ENCODE assay signal across 8 cellular contexts in genomic region chr2:31980674-31981356, GRCh38. TPM values are rescaled to one million over a fixed set of nuclear protein-coding genes. Genes with fewer than 3 reads are reported as not detected.
DNase-seq lines count a peak whose midpoint lies in the region; ATAC-seq and TF ChIP-seq lines count a peak whose summit lies in the region.

No MANE protein-coding gene starts in this region.

- H3K9me3 ChIP-seq in right atrium auricular region = no peaks in the 10 kb centered on the region

- H3K4me3 ChIP-seq in right atrium auricular region = no peak overlapping the region

- no peaks in the 10 kb centered on the region for H3K27me3 ChIP-seq in right atrium auricular region

- no peak overlapping the region for H3K4me3 Mint-ChIP-seq in osteocyte (ENCODE audit: unreplicated experiment)

- peaks cover 0 to 8% of the 10 kb centered on the region in 2 donors for H3K4me1 ChIP-seq in right atrium auricular region

- H3K27ac Mint-ChIP-seq in osteocyte (ENCODE audit: unreplicated experiment) = peak overlapping the region; percentile 57

- no peaks in the 10 kb centered on the region for H3K9me3 Mint-ChIP-seq in osteocyte (ENCODE audit: unreplicated experiment)

- ATAC-seq in Right ventricle myocardium inferior = peak; percentile 57
- ATAC-seq in HG02610 (IDR thresholded peaks at IDR 0.05; ENCODE audit: unreplicated experiment) = peak; percentile 99

- peak overlapping the region in 1 of 2 donors; percentile 19 for H3K27ac ChIP-seq in right atrium auricular region

- H3K27me3 Mint-ChIP-seq in osteocyte (ENCODE audit: unreplicated experiment) = no peaks in the 10 kb centered on the region

- no peaks in the 10 kb centered on the region for H3K36me3 Mint-ChIP-seq in osteocyte (ENCODE audit: unreplicated experiment)

- H3K36me3 ChIP-seq in right atrium auricular region = no peaks in the 10 kb centered on the region

- DNase-seq in Right ventricle myocardium inferior (ENCODE audit: missing footprints) = no peak
- DNase-seq in right atrium auricular region (ENCODE audit: low spot score) = no peak
- DNase-seq in NAMALWA (ENCODE audit: low spot score) = peak; percentile 69
- peak; percentile 36 to 68 for DNase-seq in dermis microvascular lymphatic vessel endothelial cell (ENCODE audit: low read depth in 2 of 2)
- no peak for DNase-seq in osteocyte (ENCODE audit: extremely low spot score, unreplicated experiment)
- DNase-seq in cerebellar nuclear complex (lab: John Stamatoyannopoulos, UW) = no peak
- DNase-seq in SK-N-DZ (ENCODE audit: low spot score) = no peak

- intact Hi-C loops in Right ventricle myocardium inferior (cut with DNase I) = no loop called here

- peaks cover 15% of the 10 kb centered on the region for H3K4me1 Mint-ChIP-seq in osteocyte (ENCODE audit: unreplicated experiment)

- no peak for TF ChIP-seq CTCF in right atrium auricular region (IDR thresholded peaks at IDR 0.05)
- TF ChIP-seq CTCF in osteocyte (IDR thresholded peaks at IDR 0.05) = no peak

RNA-seq across cellular contexts. Expression of gene MEMO1, which starts 30.0 kb away (rescaled TPM):
- 50.0 TPM for total RNA-seq in Right ventricle myocardium inferior
- total RNA-seq in right atrium auricular region = 10 to 100 TPM; 20.9 to 26.1 TPM
- total RNA-seq in dermis microvascular lymphatic vessel endothelial cell = 34.4 and 39.7 TPM in 2 replicates
- total RNA-seq in osteocyte = 44.3 and 48.1 TPM in 2 replicates
- polyA plus RNA-seq in SK-N-DZ (2014; cell fraction: cytosol; rRNA removed) = 31.9 and 34.7 TPM in 2 replicates
- polyA plus RNA-seq in SK-N-DZ (2014; cell fraction: nucleus; rRNA removed) = 16.4 and 26.5 TPM in 2 replicates

RNA-seq across cellular contexts. Expression of gene DPY30, which starts 58.8 kb away (rescaled TPM):
- total RNA-seq in Right ventricle myocardium inferior (42.8 TPM), right atrium auricular region (10 to 100 TPM; 40.8 to 49.8 TPM), dermis microvascular lymphatic vessel endothelial cell (48.4 and 50.3 TPM in 2 replicates), osteocyte (54.1 and 56.4 TPM in 2 replicates)
- 126 and 128 TPM in 2 replicates for polyA plus RNA-seq in SK-N-DZ (2014; cell fraction: cytosol; rRNA removed)
- 39.7 and 79.3 TPM in 2 replicates for polyA plus RNA-seq in SK-N-DZ (2014; cell fraction: nucleus; rRNA removed)

Comparison
In these comparisons a context has a peak if more than half of its experiments do, and no peak if none do; other contexts are left out.
1. DNase-seq: peak in NAMALWA (single experiment) and dermis microvascular lymphatic vessel endothelial cell (2 of 2); none in Right ventricle myocardium inferior (single experiment), right atrium auricular region (single experiment), osteocyte (single experiment), cerebellar nuclear complex (0 of 2) and SK-N-DZ (single experiment).